20 cellular contexts compared by ENCODE assay signal in genomic region chr2:12754643-12755042, GRCh38. TPM values are rescaled to one million over a fixed set of nuclear protein-coding genes. Genes with fewer than 3 reads are reported as not detected.
DNase-seq lines count a peak whose midpoint lies in the region; ATAC-seq, FAIRE-seq and TF ChIP-seq lines count a peak whose summit lies in the region.
"Had no signal": no experiment of that assay in that cellular context is flagged by ENCODE, and none has a peak within 500 bp of the region (broad histone marks: within the 10 kb centered on the region; RNA-seq: fewer than 3 reads in every experiment).

No MANE protein-coding gene starts in this region.

- H3K36me3 ChIP-seq in right atrium auricular region (no peaks in the 10 kb centered on the region), H1 (ENCODE audit: control insufficient read depth in 2 of 4, insufficient read depth in 4 of 4, low read length in 3 of 4) (no peaks in the 10 kb centered on the region; a peak in 1 of 8 replicates), psoas muscle (ENCODE audit: insufficient read depth in 1 of 2, low read depth in 1 of 2) (no peaks in the 10 kb centered on the region), osteoblast (ENCODE audit: insufficient read depth, low read length) (no peaks in the 10 kb centered on the region)
- H3K36me3 ChIP-seq: HAP-1 had no signal

- no peaks in the 10 kb centered on the region for H3K79me1 ChIP-seq in H1 (ENCODE audit: low read depth, low read length)

- ATAC-seq in left ventricle myocardium superior (peak; percentile 44), psoas muscle (no peak)
- ATAC-seq: A549 had no signal

- H3K14ac ChIP-seq in H1 (ENCODE audit: insufficient read length), result no peak overlapping the region

- no peak overlapping the region for H3K23ac ChIP-seq in H1 (ENCODE audit: insufficient read length)

- H2BK120ac ChIP-seq in H1 (replicated peaks; ENCODE audit: low read depth, low read length), result no peak overlapping the region

- H3K4me1 ChIP-seq in right atrium auricular region, result no peaks in the 10 kb centered on the region
- peaks cover 0 to 10% (median 4%) of the 10 kb centered on the region in 4 experiments; a peak in 2 of 7 replicates for H3K4me1 ChIP-seq in H1 (replicated peaks in 1 of 4; ENCODE audit: control insufficient read depth in 3 of 4, insufficient read depth in 4 of 4, low read length in 3 of 4)
- H3K4me1 ChIP-seq in psoas muscle, result no peaks in the 10 kb centered on the region
- H3K4me1 ChIP-seq in osteoblast (ENCODE audit: insufficient read depth, low read length), result peaks cover 14% of the 10 kb centered on the region
- H3K4me1 ChIP-seq: A549, HAP-1 had no signal

- no peak overlapping the region for H4K8ac ChIP-seq in H1 (ENCODE audit: extremely low read depth, insufficient read depth, low read length)

- POLR2A ChIA-PET in H1 (lab: Charles Lee; ENCODE audit: partially characterized antibody), result no interaction called here

- H2AFZ ChIP-seq in H1 (ENCODE audit: low read length) (no peak overlapping the region), osteoblast (ENCODE audit: low read length) (no peak overlapping the region)

- no peak overlapping the region for H4K91ac ChIP-seq in H1 (replicated peaks; ENCODE audit: insufficient read length, low read length)

- DNase-seq in left ventricle myocardium superior, result no peak
- no peak for DNase-seq in right atrium auricular region (ENCODE audit: low spot score)
- DNase-seq in H1 (ENCODE audit: low read depth in 1 of 2, low spot score in 2 of 2), result peak; percentile 15 to 50
- DNase-seq in left kidney (ENCODE audit: low read depth, low spot score), result peak; percentile 83
- DNase-seq in psoas muscle, result no peak
- no peak for DNase-seq in osteoblast (ENCODE audit: insufficient read length, low spot score, missing footprints)
- DNase-seq in central memory CD4-positive, alpha-beta T cell, result no peak
- no peak for DNase-seq in GOT3 (lab: John Stamatoyannopoulos, UW)
- DNase-seq: DMS53, GF-D8, KG1, NCI-H1092 treated with DMSO at 0.1 percent for 48 hours, NCI-H1436 treated with DMSO at 0.1 percent for 48 hours, NCI-H1930, NCI-H510A, SIG-M5 had no signal

- no peaks in the 10 kb centered on the region for H3K23me2 ChIP-seq in H1 (ENCODE audit: low read depth, low read length)

- TF ChIP-seq RAD21 in H1 (IDR thresholded peaks at IDR 0.05 in 1 of 2, conservative IDR thresholded peaks at IDR 0.05 in 1 of 2; ENCODE audit: low read depth in 2 of 2, low read length in 2 of 2), result no peak

- H3K4me3 ChIP-seq in right atrium auricular region (no peak overlapping the region), H1 (ENCODE audit: extremely low read depth in 1 of 4, insufficient read depth in 2 of 4, low read depth in 3 of 4, low read length in 4 of 4) (no peak overlapping the region), psoas muscle (no peak overlapping the region), osteoblast (ENCODE audit: insufficient read depth, low read length) (no peak overlapping the region)
- H3K4me3 ChIP-seq: A549, HAP-1 had no signal

- no peak overlapping the region for H2BK5ac ChIP-seq in H1 (ENCODE audit: low read depth, low read length)

- no peak for FAIRE-seq in H1 (lab: Jason Lieb, UNC)
- FAIRE-seq: A549, GM19239 had no signal

- H3K4ac ChIP-seq in H1 (replicated peaks; ENCODE audit: insufficient read length, low read depth, low read length), result no peak overlapping the region

- whole genome bisulfite sequencing in H1 (ENCODE audit: extremely low coverage in 1 of 2, insufficient coverage in 1 of 2, insufficient read length in 1 of 2, insufficient replicate concordance in 2 of 2, low coverage in 1 of 2, low lambda C conversion rate in 2 of 2, missing lambda C conversion rate in 1 of 2), 2 experiments, result 36% methylated on average over 5 of the region's 5 CpGs; no CpG with 5 or more reads in 1 of the 2 experiments
- 74 to 94% (median 88%) methylated on average over 5 of the region's 5 CpGs for WGBS in psoas muscle, 3 donors

- CTCF ChIA-PET in H1 (lab: Charles Lee; ENCODE audit: partially characterized antibody), result interaction anchor here (0.6 to 1.9 kb wide), 4 partner anchors 19 to 428 kb away, joined by 4 to 9 read pairs (median 6); no protein-coding TSS in a partner anchor

- H3K27me3 ChIP-seq in right atrium auricular region (no peaks in the 10 kb centered on the region), H1 (replicated peaks in 1 of 4; ENCODE audit: control insufficient read depth in 3 of 4, extremely low read depth in 1 of 4, insufficient read depth in 3 of 4, low read length in 3 of 4) (no peaks in the 10 kb centered on the region; a peak in 1 of 7 replicates), psoas muscle (ENCODE audit: insufficient read depth in 3 of 3, low read length in 2 of 3) (no peaks in the 10 kb centered on the region), osteoblast (ENCODE audit: insufficient read depth, low read length) (no peaks in the 10 kb centered on the region)

- no peak overlapping the region for H2AK5ac ChIP-seq in H1 (ENCODE audit: low read depth, low read length)

- no peaks in the 10 kb centered on the region for H4K20me1 ChIP-seq in H1 (replicated peaks in 1 of 2; ENCODE audit: control insufficient read depth in 1 of 2, insufficient read depth in 2 of 2, low read length in 2 of 2)
- no peaks in the 10 kb centered on the region for H4K20me1 ChIP-seq in osteoblast (ENCODE audit: insufficient read depth, low read length)

- H3K18ac ChIP-seq in H1 (ENCODE audit: extremely low read depth, low read length), result no peak overlapping the region

- H3K56ac ChIP-seq in H1 (replicated peaks; ENCODE audit: insufficient read length, low read depth, low read length), result no peak overlapping the region

- 0 out of 4 replicates have a peak overlapping the region, but pooled peaks of 1 of the 2 experiments have one; percentile 18 for H3K4me2 ChIP-seq in H1 (ENCODE audit: insufficient read depth in 1 of 2, low read depth in 2 of 2, low read length in 2 of 2)
- no peak overlapping the region for H3K4me2 ChIP-seq in osteoblast (ENCODE audit: insufficient read depth, low read length)
- H3K4me2 ChIP-seq: A549 had no signal

- no peak for TF ChIP-seq POLR2A in H1 (IDR thresholded peaks at IDR 0.05; ENCODE audit: control extremely low read depth in 1 of 2, low read depth in 2 of 2, low read length in 2 of 2)

- no peaks in the 10 kb centered on the region for H3K79me2 ChIP-seq in H1 (ENCODE audit: control insufficient read depth in 1 of 2, insufficient read depth in 2 of 2, low read length in 2 of 2)
- H3K79me2 ChIP-seq in osteoblast (ENCODE audit: insufficient read depth, low read length), result no peaks in the 10 kb centered on the region

- H3K9me3 ChIP-seq in right atrium auricular region (no peaks in the 10 kb centered on the region), H1 (ENCODE audit: insufficient read depth in 2 of 2, low read depth in 1 of 2, low read length in 1 of 2) (no peaks in the 10 kb centered on the region), psoas muscle (no peaks in the 10 kb centered on the region), osteoblast (ENCODE audit: low read depth, low read length) (no peaks in the 10 kb centered on the region)
- H3K9me3 ChIP-seq: A549, HAP-1 had no signal

- H2BK12ac ChIP-seq in H1 (ENCODE audit: low read depth, low read length), result no peak overlapping the region

- peak overlapping the region in 1 of 2 donors; percentile 6 for H3K27ac ChIP-seq in right atrium auricular region
- H3K27ac ChIP-seq in H1 (ENCODE audit: low read depth, low read length), result no peak overlapping the region
- peak overlapping the region; percentile 17 for H3K27ac ChIP-seq in psoas muscle
- H3K27ac ChIP-seq in osteoblast (ENCODE audit: low read depth, low read length), result no peak overlapping the region
- H3K27ac ChIP-seq: A549, RWPE1 had no signal

- intact Hi-C loops in left ventricle myocardium superior (cut with micrococcal nuclease), result no loop called here
- intact Hi-C loops in psoas muscle (cut with DNase I), result no loop called here

- H3K9ac ChIP-seq in H1 (replicated peaks in 1 of 4; ENCODE audit: extremely low read depth in 1 of 4, low read depth in 3 of 4, low read length in 3 of 4), result no peak overlapping the region

- no peak for TF ChIP-seq EP300 in H1 (IDR thresholded peaks at IDR 0.05; ENCODE audit: borderline replicate concordance in 1 of 2, low read depth in 2 of 2, low read length in 2 of 2)

- H2BK15ac ChIP-seq in H1 (ENCODE audit: low read length), result no peak overlapping the region

- no peak overlapping the region for H2BK20ac ChIP-seq in H1 (ENCODE audit: low read length)

- no peak overlapping the region for H4K5ac ChIP-seq in H1 (ENCODE audit: insufficient read length, low read depth, low read length)

- TF ChIP-seq CTCF in right atrium auricular region (IDR thresholded peaks at IDR 0.05) (no peak), H1 (IDR thresholded peaks at IDR 0.05; ENCODE audit: control extremely low read depth in 1 of 3, insufficient read depth in 1 of 3, low read depth in 1 of 3, low read length in 3 of 3) (no peak), psoas muscle (IDR thresholded peaks at IDR 0.05) (no peak), osteoblast (IDR thresholded peaks at IDR 0.05; ENCODE audit: extremely low read depth, low read depth, low read length) (no peak)

RNA-seq across cellular contexts. Expression of gene TRIB2, which starts 37.9 kb away (rescaled TPM):
- 29.4 TPM for total RNA-seq in left ventricle myocardium superior
- 10 to 100 TPM; 33.5 to 55.7 TPM for total RNA-seq in right atrium auricular region
- total RNA-seq in H1 (2021; fragmentation: NEBNext Ultra II Directional; extraction: Animal tissue kit (Norgen Biotek cat#: 25700)), result 57.0 and 57.3 TPM in 2 replicates
- 40.8 and 55.1 TPM in 2 replicates for polyA plus RNA-seq in H1 (2011; rRNA removed)
- polyA plus RNA-seq in H1 (2011; cell fraction: cytosol; rRNA removed), result 53.2 TPM
- 51.6 TPM for polyA plus RNA-seq in H1 (2011; cell fraction: nucleus; rRNA removed)
- polyA plus RNA-seq in H1 (2012, experiment 1 of 2), result 55.5 to 79.9 TPM (median 61.3 TPM) in 4 replicates
- 17.4 TPM for polyA plus RNA-seq in H1 (2012, experiment 2 of 2)
- polyA plus RNA-seq in H1 (2013, experiment 1 of 2), result 70.6 TPM
- 72.8 TPM for polyA plus RNA-seq in H1 (2013, experiment 2 of 2)
- 47.1 and 52.7 TPM in 2 replicates for polyA minus RNA-seq in H1 (2011; rRNA and poly(A)+ RNA removed)
- 51.4 TPM for polyA minus RNA-seq in H1 (2011; cell fraction: cytosol; rRNA and poly(A)+ RNA removed)
- polyA minus RNA-seq in H1 (2011; cell fraction: nucleus; rRNA and poly(A)+ RNA removed), result 65.9 TPM
- total RNA-seq in psoas muscle, result 10 to 100 TPM in 2 of 4 donors, 1 to 10 TPM in 2; 9.0 to 12.5 (median 11.1) TPM
- 10 to 100 TPM in 2 of 3 donors, 1 to 10 TPM in 1; 6.8 to 18.0 (median 14.3) TPM for polyA plus RNA-seq in psoas muscle
- 79.6 and 86.3 TPM in 2 replicates for total RNA-seq in osteoblast

Comparison
In these comparisons a context has a peak if more than half of its experiments do, and no peak if none do; other contexts are left out.
1. DNase-seq: peak in H1 (2 of 2) and left kidney (single experiment); none in left ventricle myocardium superior (single experiment), right atrium auricular region (single experiment), psoas muscle (0 of 2), osteoblast (single experiment), central memory CD4-positive, alpha-beta T cell (single experiment) and GOT3 (single experiment).